In genomic region chr3:17726313-17726712, GRCh38 we compare ENCODE assay signal across 10 cellular contexts.
"Had no signal": no experiment of that assay in that cellular context is flagged by ENCODE, and none has a peak within 500 bp of the region (broad histone marks: within the 10 kb centered on the region; RNA-seq: fewer than 3 reads in every experiment).

No MANE protein-coding gene starts in this region.

- ATAC-seq: GM23338, HCT116 had no signal

- FAIRE-seq: H1 had no signal

- DNase-seq: GM23248, GOT3, H7, H9, HCEC 1CT, HFFc6 had no signal

- H3K4me3 ChIP-seq: GM23248, GM23338, HAP-1 had no signal

- H3K4me1 ChIP-seq: HAP-1 had no signal

- H3K27ac ChIP-seq: GM23248 had no signal
